Comparison of ENCODE assay signal across 11 cellular contexts in genomic region chr6:162177733-162178132, GRCh38.
DNase-seq lines count a peak whose midpoint lies in the region; ATAC-seq, FAIRE-seq and TF ChIP-seq lines count a peak whose summit lies in the region.
"Had no signal": no experiment of that assay in that cellular context is flagged by ENCODE, and none has a peak within 500 bp of the region (broad histone marks: within the 10 kb centered on the region; RNA-seq: fewer than 3 reads in every experiment).

No MANE protein-coding gene starts in this region.

- H3K27me3 ChIP-seq in breast epithelium, result no peaks in the 10 kb centered on the region
- H3K27me3 ChIP-seq: upper lobe of left lung had no signal

- H3K9me3 Mint-ChIP-seq in MCF 10A (ENCODE audit: unreplicated experiment), result no peaks in the 10 kb centered on the region
- H3K9me3 Mint-ChIP-seq in glutamatergic neuron (ENCODE audit: unreplicated experiment), result no peaks in the 10 kb centered on the region

- no peak for ATAC-seq in esophagus mucosa
- ATAC-seq in GM21447 (IDR thresholded peaks at IDR 0.05; ENCODE audit: unreplicated experiment), result no peak
- ATAC-seq: K562 had no signal

- H3K4me3 ChIP-seq in breast epithelium (no peak overlapping the region), astrocyte of the spinal cord (ENCODE audit: low read depth, low read length) (no peak overlapping the region), kidney (ENCODE audit: low read length in 2 of 2) (no peak overlapping the region)
- H3K4me3 ChIP-seq: K562, upper lobe of left lung had no signal

- in situ Hi-C loops in astrocyte of the spinal cord (cut with HindIII; ENCODE audit: low sequenced_read_pairs), result no loop called here

- DNase-seq in MCF 10A (ENCODE audit: unreplicated experiment), result peak; percentile 10
- DNase-seq in breast epithelium (ENCODE audit: low spot score in 2 of 2), result no peak
- DNase-seq in astrocyte of the spinal cord (ENCODE audit: low read depth, low spot score), result peak; percentile 41
- no peak for DNase-seq in kidney
- DNase-seq in urothelium cell line (ENCODE audit: low spot score), result peak; percentile 21
- no peak for DNase-seq in glutamatergic neuron
- DNase-seq: HFFc6, upper lobe of left lung had no signal

- H3K4me1 ChIP-seq in breast epithelium, result no peaks in the 10 kb centered on the region
- no peaks in the 10 kb centered on the region for H3K4me1 ChIP-seq in kidney (ENCODE audit: control insufficient read depth in 1 of 2, insufficient read depth in 1 of 2, low read depth in 1 of 2, low read length in 2 of 2)

- no peaks in the 10 kb centered on the region for H3K9me3 ChIP-seq in breast epithelium
- H3K9me3 ChIP-seq in kidney (ENCODE audit: control insufficient read depth in 1 of 2, low read length in 2 of 2), result no peaks in the 10 kb centered on the region
- H3K9me3 ChIP-seq: upper lobe of left lung had no signal

- H3K4me1 Mint-ChIP-seq in MCF 10A (ENCODE audit: insufficient read depth, unreplicated experiment) (peaks cover 19% of the 10 kb centered on the region), glutamatergic neuron (ENCODE audit: low read depth, unreplicated experiment) (no peaks in the 10 kb centered on the region)

- CTCF ChIA-PET in MCF 10A (lab: Yijun Ruan, JAX), result interaction anchor here (0.7 to 1.5 kb wide), 4 partner anchors 10 to 559 kb away, joined by 3 read pairs; no protein-coding TSS in a partner anchor

- no peak for TF ChIP-seq POLR2A in breast epithelium (IDR thresholded peaks at IDR 0.05)

- no peaks in the 10 kb centered on the region for H3K27me3 Mint-ChIP-seq in MCF 10A (ENCODE audit: insufficient read depth, unreplicated experiment)
- H3K27me3 Mint-ChIP-seq in glutamatergic neuron (ENCODE audit: unreplicated experiment), result no peaks in the 10 kb centered on the region

- H3K4me3 Mint-ChIP-seq in MCF 10A (ENCODE audit: unreplicated experiment), result no peak overlapping the region
- H3K4me3 Mint-ChIP-seq in glutamatergic neuron (ENCODE audit: unreplicated experiment), result no peak overlapping the region
- H3K4me3 Mint-ChIP-seq: HFFc6 had no signal

- TF ChIP-seq CTCF in MCF 10A (IDR thresholded peaks at IDR 0.05; ENCODE audit: unreplicated experiment) (peak; percentile 12), breast epithelium (IDR thresholded peaks at IDR 0.05) (no peak), astrocyte of the spinal cord (IDR thresholded peaks at IDR 0.05; ENCODE audit: low read depth, low read length) (peak; percentile 46), kidney (IDR thresholded peaks at IDR 0.05; ENCODE audit: borderline replicate concordance, extremely low read depth, insufficient read depth) (peak; percentile 43), glutamatergic neuron (IDR thresholded peaks at IDR 0.05; ENCODE audit: partially characterized antibody, unreplicated experiment) (no peak)

- POLR2A ChIA-PET in MCF 10A (lab: Yijun Ruan, JAX), result no interaction called here

- H3K27ac Mint-ChIP-seq in MCF 10A (ENCODE audit: low read depth, unreplicated experiment) (no peak overlapping the region), glutamatergic neuron (ENCODE audit: unreplicated experiment) (no peak overlapping the region)
- H3K27ac Mint-ChIP-seq: HFFc6 had no signal

- H3K27ac ChIP-seq in breast epithelium (no peak overlapping the region), kidney (ENCODE audit: low read depth in 2 of 2, low read length in 2 of 2) (no peak overlapping the region)
- H3K27ac ChIP-seq: upper lobe of left lung had no signal

- BruUV-seq in MCF 10A (replicated peaks; lab: Mats Ljungman, UMichigan), result no TSS peak

- H3K36me3 Mint-ChIP-seq in MCF 10A (ENCODE audit: insufficient read depth, unreplicated experiment), result no peaks in the 10 kb centered on the region
- no peaks in the 10 kb centered on the region for H3K36me3 Mint-ChIP-seq in glutamatergic neuron (ENCODE audit: unreplicated experiment)

- H3K36me3 ChIP-seq in breast epithelium (no peaks in the 10 kb centered on the region), kidney (ENCODE audit: control insufficient read depth in 1 of 2, insufficient read depth in 2 of 2, low read length in 2 of 2) (no peaks in the 10 kb centered on the region)
- H3K36me3 ChIP-seq: upper lobe of left lung had no signal

- FAIRE-seq in kidney (lab: Jason Lieb, UNC) (no peak), urothelium cell line (lab: Jason Lieb, UNC) (no peak)
- FAIRE-seq: K562 had no signal

- intact Hi-C loops in MCF 10A (cut with micrococcal nuclease) (no loop called here), breast epithelium (cut with DNase I; ENCODE audit: low total_unique reads) (loop anchor here (5.0 kb wide), 1 partner anchor 625 kb away; no protein-coding TSS in a partner anchor), kidney (cut with DNase I) (no loop called here)

- no peak overlapping the region for H3K9ac ChIP-seq in kidney (ENCODE audit: low read length in 2 of 2)

Comparison
In these comparisons a context has a peak if more than half of its experiments do, and no peak if none do; other contexts are left out.
1. DNase-seq: peak in MCF 10A (single experiment), astrocyte of the spinal cord (single experiment) and urothelium cell line (single experiment); none in breast epithelium (0 of 2), kidney (single experiment) and glutamatergic neuron (single experiment).
2. CTCF ChIP-seq: peak in MCF 10A (single experiment), astrocyte of the spinal cord (single experiment) and kidney (single experiment); none in breast epithelium (0 of 3) and glutamatergic neuron (single experiment).